ENCODE assay signal across 34 cellular contexts in the genomic region with DNA sequence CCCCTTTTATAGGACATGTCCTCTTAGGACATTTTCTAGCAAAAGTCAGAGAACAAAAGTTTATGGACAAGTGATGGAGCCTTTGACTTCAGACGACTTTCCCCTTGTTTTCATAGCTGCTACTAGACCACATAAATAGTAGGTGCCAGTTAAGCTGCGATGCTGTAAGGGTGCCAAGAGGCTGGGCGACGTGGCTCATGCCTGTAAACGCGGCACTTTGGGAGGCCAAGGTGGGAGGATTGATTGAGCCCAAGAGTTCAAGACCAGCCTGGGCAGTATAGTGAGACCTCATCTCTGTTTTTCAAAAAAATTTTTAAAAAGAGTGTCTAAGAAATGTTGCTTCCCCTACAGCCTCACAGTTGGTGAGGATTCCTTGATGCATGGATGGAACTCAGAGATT.
"Had no signal": no experiment of that assay in that cellular context is flagged by ENCODE, and none has a peak within 500 bp of the region (broad histone marks: within the 10 kb centered on the region; RNA-seq: fewer than 3 reads in every experiment).

No MANE protein-coding gene starts in this region.

- H3K4me3 ChIP-seq: adrenal gland, ascending aorta, body of pancreas, breast epithelium, cardiac muscle cell had no signal

- H3K36me3 ChIP-seq: adrenal gland, ascending aorta, brain microvascular endothelial cell, breast epithelium, cardiac muscle cell had no signal

- H3K27me3 ChIP-seq: adrenal gland, ascending aorta, body of pancreas, brain microvascular endothelial cell, breast epithelium had no signal

- DNase-seq: activated effector memory CD4-positive, alpha-beta T cell treated with anti-CD3 and anti-CD28 coated beads, Interleukin-2, amount 50 U/mL, for 16 hours; activated effector memory CD4-positive, alpha-beta T cell treated with Interleukin-2 at 50 U/mL for 16 hours; activated gamma-delta T cell; activated gamma-delta T cell treated with Interleukin-2 at 50 U/mL for 16 hours; activated naive CD4-positive, alpha-beta T cell; activated naive CD4-positive, alpha-beta T cell treated with anti-CD3 and anti-CD28 coated beads for 36 hours; activated naive CD4-positive, alpha-beta T cell treated with anti-CD3 and anti-CD28 coated beads, Interleukin-2, amount 10 ng/mL, durations not matched to agents 7 days and 5 days; activated naive CD4-positive, alpha-beta T cell treated with anti-CD3 and anti-CD28 coated beads, Interleukin-2, amount 50 U/mL, for 16 hours; activated naive CD4-positive, alpha-beta T cell treated with Interleukin-2 at 50 U/mL for 16 hours; activated naive CD8-positive, alpha-beta T cell treated with anti-CD3 and anti-CD28 coated beads for 36 hours; activated naive CD8-positive, alpha-beta T cell treated with anti-CD3 and anti-CD28 coated beads, Interleukin-2, amount 10 ng/mL, durations not matched to agents 7 days and 5 days; activated naive CD8-positive, alpha-beta T cell treated with anti-CD3 and anti-CD28 coated beads, Interleukin-2, amount 50 U/mL, for 24 hours; activated T-cell treated with anti-CD3 and anti-CD28 coated beads, Interleukin-2, amount 50 U/mL, for 1 hour; activated T-cell treated with anti-CD3 and anti-CD28 coated beads, Interleukin-2, amount 50 U/mL, for 24 hours; activated T-cell treated with anti-CD3 and anti-CD28 coated beads, Interleukin-2, amount 50 U/mL, for 4 hours; activated T-cell treated with anti-CD3 and anti-CD28 coated beads, Interleukin-2, amount 50 U/mL, for 48 hours; activated T-cell treated with anti-CD3 and anti-CD28 coated beads, Interleukin-2, amount 50 U/mL, for 72 hours; adrenal gland; amniotic stem cell; amygdala; anterior cingulate cortex; aorta; body of pancreas; brain microvascular endothelial cell; caudate nucleus; central memory CD4-positive, alpha-beta T cell; cerebellar nuclear complex had no signal

- H3K9me3 ChIP-seq: ascending aorta, body of pancreas, breast epithelium had no signal

- H3K27ac ChIP-seq: adrenal gland, ascending aorta, body of pancreas, brain microvascular endothelial cell, breast epithelium, cardiac muscle cell had no signal

- FAIRE-seq: astrocyte, bronchial epithelial cell had no signal

- H3K4me1 ChIP-seq: adrenal gland, ascending aorta, body of pancreas, breast epithelium had no signal

- ATAC-seq: activated naive CD4-positive, alpha-beta T cell treated with anti-CD3 and anti-CD28 coated beads, Interleukin-2, amount 50 U/mL, for 72 hours; activated naive CD8-positive, alpha-beta T cell treated with anti-CD3 and anti-CD28 coated beads, Interleukin-2, amount 50 U/mL, for 24 hours; activated T-cell treated with anti-CD3 and anti-CD28 coated beads, Interleukin-2, amount 50 U/mL, for 4 hours; activated T-cell treated with anti-CD3 and anti-CD28 coated beads, Interleukin-2, amount 50 U/mL, for 72 hours; activated T-helper 17 cell treated with anti-CD3 and anti-CD28 coated beads, Interleukin-2, amount 50 U/mL, for 72 hours; body of pancreas had no signal
